Comparison of ENCODE assay signal across 20 cellular contexts in genomic region chr7:123393623-123394022, GRCh38.
DNase-seq lines count a peak whose midpoint lies in the region; ATAC-seq and TF ChIP-seq lines count a peak whose summit lies in the region.
"Had no signal": no experiment of that assay in that cellular context is flagged by ENCODE, and none has a peak within 500 bp of the region (broad histone marks: within the 10 kb centered on the region; RNA-seq: fewer than 3 reads in every experiment).

No MANE protein-coding gene starts in this region.

- H2BK5ac ChIP-seq in neuronal stem cell (ENCODE audit: low read length), result no peak overlapping the region

- H2BK15ac ChIP-seq in neuronal stem cell (ENCODE audit: low read length), result no peak overlapping the region

- no peak overlapping the region for H3K4me2 ChIP-seq in neuronal stem cell (ENCODE audit: insufficient read depth, low read length, poor library complexity, severe bottlenecking)
- H3K4me2 ChIP-seq: BLaER1 had no signal

- H3K9ac ChIP-seq in endodermal cell (ENCODE audit: extremely low read depth, low read length, poor library complexity, severe bottlenecking), result no peak overlapping the region
- H3K9ac ChIP-seq in neuronal stem cell (ENCODE audit: low read depth, low read length, poor library complexity), result no peak overlapping the region
- H3K9ac ChIP-seq: BLaER1 had no signal

- H3K36me3 ChIP-seq in H7 (replicated peaks; ENCODE audit: control insufficient read depth, insufficient read depth, low read length), result no peaks in the 10 kb centered on the region
- H3K36me3 ChIP-seq in endodermal cell (ENCODE audit: control insufficient read depth, insufficient read depth, low read length), result no peaks in the 10 kb centered on the region
- H3K36me3 ChIP-seq in neuronal stem cell (replicated peaks in 1 of 2; ENCODE audit: control insufficient read depth in 2 of 2, insufficient read depth in 2 of 2, low read length in 2 of 2), result no peaks in the 10 kb centered on the region
- no peaks in the 10 kb centered on the region for H3K36me3 ChIP-seq in CD8-positive, alpha-beta memory T cell (ENCODE audit: insufficient read depth, low read length)
- H3K36me3 ChIP-seq: BE2C, BLaER1 had no signal

- no peaks in the 10 kb centered on the region for H3K36me3 Mint-ChIP-seq in WTC11
- no peaks in the 10 kb centered on the region for H3K36me3 Mint-ChIP-seq in endodermal cell (ENCODE audit: low read depth)
- H3K36me3 Mint-ChIP-seq in CD8-positive, alpha-beta memory T cell, result no peaks in the 10 kb centered on the region
- H3K36me3 Mint-ChIP-seq: CD14-positive monocyte; CD4-positive, alpha-beta memory T cell; CD4-positive, CD25-positive, alpha-beta regulatory T cell had no signal

- H3K23ac ChIP-seq in neuronal stem cell (ENCODE audit: low read depth, low read length, poor library complexity), result no peak overlapping the region

- POLR2A ChIA-PET in WTC11 (lab: Charles Lee), result no interaction called here
- POLR2A ChIA-PET in CD8-positive, alpha-beta memory T cell (lab: Charles Lee), result no interaction called here

- H2BK12ac ChIP-seq in neuronal stem cell (ENCODE audit: low read length), result no peak overlapping the region

- CTCF ChIA-PET in WTC11 (lab: Charles Lee), result no interaction called here
- CTCF ChIA-PET in CD8-positive, alpha-beta memory T cell (lab: Charles Lee), result no interaction called here

- H3K14ac ChIP-seq in neuronal stem cell (ENCODE audit: low read length), result no peak overlapping the region

- TF ChIP-seq CTCF in WTC11 (IDR thresholded peaks at IDR 0.05) (no peak), endodermal cell (conservative IDR thresholded peaks at IDR 0.05) (no peak)

- no peak overlapping the region; the same call in 1 of the 2 replicates for H3K4me3 Mint-ChIP-seq in WTC11
- H3K4me3 Mint-ChIP-seq in endodermal cell, result no peak overlapping the region
- no peak overlapping the region for H3K4me3 Mint-ChIP-seq in CD8-positive, alpha-beta memory T cell
- H3K4me3 Mint-ChIP-seq: CD14-positive monocyte; CD4-positive, alpha-beta memory T cell; CD4-positive, CD25-positive, alpha-beta regulatory T cell had no signal

- no peak overlapping the region for H3K4ac ChIP-seq in neuronal stem cell (ENCODE audit: low read length)

- peaks cover 1% of the 10 kb centered on the region; the same call in 1 of the 2 replicates for H3K9me3 Mint-ChIP-seq in WTC11
- H3K9me3 Mint-ChIP-seq in endodermal cell, result no peaks in the 10 kb centered on the region
- H3K9me3 Mint-ChIP-seq in CD8-positive, alpha-beta memory T cell, result peaks cover 0 to 2% (median 0%) of the 10 kb centered on the region in 5 donors

- H3K79me1 ChIP-seq in neuronal stem cell (ENCODE audit: low read depth, low read length), result no peaks in the 10 kb centered on the region

- no peak overlapping the region for H2AK5ac ChIP-seq in neuronal stem cell (ENCODE audit: low read depth, low read length)

- H3K27me3 Mint-ChIP-seq in WTC11 (ENCODE audit: low read depth) (no peaks in the 10 kb centered on the region), endodermal cell (ENCODE audit: insufficient read depth) (no peaks in the 10 kb centered on the region)
- H3K27me3 Mint-ChIP-seq in CD8-positive, alpha-beta memory T cell, result peaks cover 0 to 3% of the 10 kb centered on the region in 2 donors
- H3K27me3 Mint-ChIP-seq: CD4-positive, CD25-positive, alpha-beta regulatory T cell had no signal

- H3K4me1 ChIP-seq in endodermal cell (ENCODE audit: control insufficient read depth, insufficient read depth, low read length), result no peaks in the 10 kb centered on the region
- no peaks in the 10 kb centered on the region for H3K4me1 ChIP-seq in neuronal stem cell (ENCODE audit: control insufficient read depth in 2 of 2, insufficient read depth in 1 of 2, low read depth in 1 of 2, low read length in 2 of 2)
- H3K4me1 ChIP-seq in CD8-positive, alpha-beta memory T cell (ENCODE audit: insufficient read depth, low read length), result no peaks in the 10 kb centered on the region
- H3K4me1 ChIP-seq: BE2C, BLaER1, Caco-2 had no signal

- peak; percentile 3 for DNase-seq in H7
- no peak for DNase-seq in WTC11 (ENCODE audit: low spot score)
- DNase-seq in endodermal cell, result no peak
- DNase-seq in neuronal stem cell (ENCODE audit: low spot score), result no peak
- DNase-seq in CD8-positive, alpha-beta memory T cell, result no peak
- DNase-seq in activated CD8-positive, alpha-beta memory T cell treated with anti-CD3 and anti-CD28 coated beads, Interleukin-2, amount 50 U/mL, for 4 hours, result no peak
- no peak for DNase-seq in MV-4-11 (lab: John Stamatoyannopoulos, UW)
- DNase-seq: 8988T; ACHN; BE2C; C1 segment of cervical spinal cord; Caco-2; Calu3; CD4-positive, alpha-beta memory T cell; CD4-positive, CD25-positive, alpha-beta regulatory T cell; DMS79 treated with DMSO at 0.1 percent for 48 hours; GF-D8 had no signal

- no peaks in the 10 kb centered on the region for H3K27me3 ChIP-seq in H7 (ENCODE audit: control insufficient read depth, insufficient read depth, low read length)
- no peaks in the 10 kb centered on the region for H3K27me3 ChIP-seq in endodermal cell (ENCODE audit: control insufficient read depth, insufficient read depth, low read length, poor library complexity, severe bottlenecking)
- H3K27me3 ChIP-seq in neuronal stem cell (ENCODE audit: control insufficient read depth in 3 of 3, insufficient read depth in 3 of 3, low read depth in 1 of 3, low read length in 3 of 3), result no peaks in the 10 kb centered on the region
- H3K27me3 ChIP-seq in CD8-positive, alpha-beta memory T cell (ENCODE audit: insufficient read depth, low read length, poor library complexity, severe bottlenecking), result no peaks in the 10 kb centered on the region
- H3K27me3 ChIP-seq: BE2C, BLaER1 had no signal

- peaks cover 30% of the 10 kb centered on the region for H3K4me1 Mint-ChIP-seq in WTC11
- H3K4me1 Mint-ChIP-seq in endodermal cell, result peaks cover 3% of the 10 kb centered on the region
- H3K4me1 Mint-ChIP-seq in CD8-positive, alpha-beta memory T cell, result no peaks in the 10 kb centered on the region
- H3K4me1 Mint-ChIP-seq: CD14-positive monocyte; CD4-positive, alpha-beta memory T cell; CD4-positive, CD25-positive, alpha-beta regulatory T cell had no signal

- H3K9me3 ChIP-seq in endodermal cell (ENCODE audit: control insufficient read depth, low read length), result no peaks in the 10 kb centered on the region
- H3K9me3 ChIP-seq in neuronal stem cell (replicated peaks in 1 of 2; ENCODE audit: control insufficient read depth in 2 of 2, insufficient read depth in 1 of 2, low read depth in 1 of 2, low read length in 2 of 2), result no peaks in the 10 kb centered on the region
- H3K9me3 ChIP-seq in CD8-positive, alpha-beta memory T cell (ENCODE audit: low read length), result no peaks in the 10 kb centered on the region
- H3K9me3 ChIP-seq: BE2C, BLaER1, Caco-2 had no signal

- no peak overlapping the region for H3K4me3 ChIP-seq in H7 (ENCODE audit: insufficient read depth, low read depth, low read length)
- H3K4me3 ChIP-seq in endodermal cell (ENCODE audit: low read length), result no peak overlapping the region
- H3K4me3 ChIP-seq in neuronal stem cell (ENCODE audit: low read length in 2 of 2), result no peak overlapping the region
- H3K4me3 ChIP-seq in CD8-positive, alpha-beta memory T cell (ENCODE audit: low read length), result no peak overlapping the region
- H3K4me3 ChIP-seq: BLaER1 had no signal

- no peak overlapping the region for H2BK120ac ChIP-seq in neuronal stem cell (ENCODE audit: low read depth, low read length)

- no peak overlapping the region for H4K91ac ChIP-seq in neuronal stem cell (ENCODE audit: low read depth, low read length, poor library complexity)

- 70 to 71% methylated on average over 1 to 5 of the region's 6 CpGs for WGBS in endodermal cell (ENCODE audit: insufficient coverage in 1 of 2, insufficient read length in 1 of 2), 2 experiments
- no CpG with 5 or more reads among the region's 6 CpGs for WGBS in neuronal stem cell (ENCODE audit: extremely low coverage in 2 of 2, insufficient read length in 2 of 2, insufficient replicate concordance in 1 of 2), 2 donors

- no peak overlapping the region for H3K27ac ChIP-seq in endodermal cell (ENCODE audit: low read depth, low read length)
- no peak overlapping the region for H3K27ac ChIP-seq in neuronal stem cell (replicated peaks; ENCODE audit: low read length)
- H3K27ac ChIP-seq in CD8-positive, alpha-beta memory T cell (ENCODE audit: low read depth, low read length), result no peak overlapping the region
- H3K27ac ChIP-seq: BLaER1 had no signal

- H3K27ac Mint-ChIP-seq in WTC11 (peak overlapping the region; percentile 61), endodermal cell (peak overlapping the region; percentile 34)
- H3K27ac Mint-ChIP-seq in CD8-positive, alpha-beta memory T cell, result no peak overlapping the region
- H3K27ac Mint-ChIP-seq: CD14-positive monocyte; CD4-positive, alpha-beta memory T cell; CD4-positive, CD25-positive, alpha-beta regulatory T cell had no signal

- peak overlapping the region; percentile 23 for H2AFZ ChIP-seq in neuronal stem cell (ENCODE audit: low read length)

- ATAC-seq in WTC11, result peak; percentile 84
- ATAC-seq in GM19452 (IDR thresholded peaks at IDR 0.05; ENCODE audit: unreplicated experiment), result no peak

- H3K18ac ChIP-seq in neuronal stem cell (ENCODE audit: low read length), result no peak overlapping the region

- H4K8ac ChIP-seq in neuronal stem cell (ENCODE audit: low read depth, low read length), result no peak overlapping the region

TF ChIP-seq in WTC11, 78 proteins besides CTCF, POLR2A, EP300 and RAD21 (continues in another document):
- no peak for TF ChIP-seq ZSCAN18 (CRISPR knock-in tag; IDR thresholded peaks at IDR 0.05)
- TF ChIP-seq HMGA2 (CRISPR knock-in tag; IDR thresholded peaks at IDR 0.05), result no peak
- no peak for TF ChIP-seq FOXP1 (CRISPR knock-in tag; IDR thresholded peaks at IDR 0.05; ENCODE audit: borderline replicate concordance)

Comparison
In these comparisons a context has a peak if more than half of its experiments do, and no peak if none do; other contexts are left out.
1. H3K27ac Mint-ChIP-seq: peak in WTC11 (single experiment) and endodermal cell (single experiment); none in CD8-positive, alpha-beta memory T cell (0 of 8).